Comparison of ENCODE assay signal across 22 cellular contexts in the genomic region with DNA sequence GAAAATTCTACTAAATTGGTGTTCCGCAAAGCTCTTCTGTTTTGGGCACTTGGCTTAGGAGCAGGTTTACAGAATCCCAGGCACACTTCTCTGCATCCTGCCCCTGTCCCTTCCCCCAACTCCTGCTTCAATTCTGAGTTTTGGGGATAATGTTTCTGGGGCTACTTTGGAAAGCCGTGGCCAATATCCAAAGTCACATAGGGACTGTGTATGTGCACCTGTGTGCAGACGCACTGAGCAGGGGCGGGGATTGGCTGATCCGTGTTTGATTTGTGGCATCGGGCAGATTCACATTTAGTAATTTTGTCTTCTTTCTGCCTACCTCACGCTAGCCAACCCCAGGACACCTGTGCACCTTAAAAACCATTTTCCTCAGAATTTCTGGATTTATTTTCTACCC.
"Had no signal": no experiment of that assay in that cellular context is flagged by ENCODE, and none has a peak within 500 bp of the region (broad histone marks: within the 10 kb centered on the region; RNA-seq: fewer than 3 reads in every experiment).

No MANE protein-coding gene starts in this region.

- H3K9me2 ChIP-seq: SK-N-SH had no signal

- FAIRE-seq: HepG2, K562 had no signal

- DNase-seq: Kasumi-1, MM.1S, NCI-H1048, NCI-H1105, NCI-H1417, NCI-H1436 treated with DMSO at 0.1 percent for 48 hours, NCI-H1694, NCI-H187 treated with DMSO at 0.1 percent for 48 hours, NCI-H2029 treated with DMSO at 0.1 percent for 48 hours, NCI-H2171 treated with DMSO at 0.1 percent for 48 hours, NCI-H345, NCI-H446 treated with DMSO at 0.1 percent for 48 hours, NCI-H510A treated with DMSO at 0.1 percent for 48 hours, NCI-H526, SHP77, SK-N-SH, SW 1271 had no signal

- H3K4me3 ChIP-seq: K562 had no signal

- H3K4me2 ChIP-seq: KMS-11, SK-N-SH had no signal

- H3K27ac ChIP-seq: KMS-11, RWPE1 had no signal

- H3K9ac ChIP-seq: KMS-11, SK-N-SH had no signal

- ATAC-seq: HepG2, K562, Panc1 had no signal
